Comparison of ENCODE assay signal across 12 cellular contexts in the genomic region with DNA sequence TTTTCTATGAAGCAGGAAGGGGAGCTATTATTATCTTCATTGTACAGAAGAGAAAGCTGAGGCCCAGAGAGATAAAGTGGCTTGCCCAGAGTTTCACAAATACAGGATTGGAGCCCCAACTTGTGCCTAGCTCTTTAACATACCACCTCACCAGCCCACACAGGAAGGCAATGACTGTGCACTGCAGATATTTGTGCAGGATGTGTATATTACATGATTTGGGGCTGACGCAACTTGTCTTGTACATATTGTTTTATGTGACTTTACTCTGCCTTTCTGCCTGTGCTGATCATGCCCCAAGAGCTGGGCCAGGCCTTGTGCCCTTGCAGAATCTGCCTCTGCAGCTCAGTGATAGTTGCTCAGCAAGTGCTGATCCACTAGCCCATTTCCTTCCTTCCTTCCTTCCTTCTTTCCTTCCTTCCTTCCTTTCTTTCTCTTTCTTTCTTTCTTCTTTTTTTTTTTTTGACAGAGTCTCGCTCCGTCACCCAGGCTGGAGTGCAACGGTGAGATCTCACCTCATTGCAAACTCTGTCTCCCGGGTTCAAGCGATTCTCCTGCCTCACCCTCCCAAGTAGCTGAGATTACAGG.
DNase-seq lines count a peak whose midpoint lies in the region; ATAC-seq and TF ChIP-seq lines count a peak whose summit lies in the region.
"Had no signal": no experiment of that assay in that cellular context is flagged by ENCODE, and none has a peak within 500 bp of the region (broad histone marks: within the 10 kb centered on the region; RNA-seq: fewer than 3 reads in every experiment).

No MANE protein-coding gene starts in this region.

- no peak overlapping the region for H3K4me3 Mint-ChIP-seq in activated naive CD4-positive, alpha-beta T cell treated with anti-CD3 and anti-CD28 coated beads for 36 hours
- H3K4me3 Mint-ChIP-seq in activated naive CD4-positive, alpha-beta T cell treated with anti-CD3 and anti-CD28 coated beads, Interleukin-2, amount 10 ng/mL, durations not matched to agents 7 days and 5 days, result no peak overlapping the region
- H3K4me3 Mint-ChIP-seq in T-helper 2 cell treated with Interferon-gamma antibody and Interleukin-4, amounts not matched to agents 5 μg/mL and 100 μg/mL, for 36 hours, result no peak overlapping the region
- H3K4me3 Mint-ChIP-seq: CD4-positive, alpha-beta T cell had no signal

- TF ChIP-seq CTCF in upper lobe of right lung (IDR thresholded peaks at IDR 0.05) (no peak), upper lobe of left lung (IDR thresholded peaks at IDR 0.05) (no peak)

- H3K36me3 ChIP-seq in upper lobe of right lung (no peaks in the 10 kb centered on the region), upper lobe of left lung (no peaks in the 10 kb centered on the region)

- TF ChIP-seq POLR2A in upper lobe of left lung (IDR thresholded peaks at IDR 0.05), result no peak

- intact Hi-C loops in activated naive CD4-positive, alpha-beta T cell treated with anti-CD3 and anti-CD28 coated beads for 36 hours (cut with micrococcal nuclease), result loop anchor here (1.0 kb wide), 2 partner anchors 10 to 43 kb away; no protein-coding TSS in a partner anchor
- intact Hi-C loops in upper lobe of right lung (cut with DNase I), result no loop called here

- peak; percentile 68 for DNase-seq in activated naive CD4-positive, alpha-beta T cell treated with anti-CD3 and anti-CD28 coated beads for 36 hours
- DNase-seq in activated naive CD4-positive, alpha-beta T cell treated with anti-CD3 and anti-CD28 coated beads, Interleukin-2, amount 10 ng/mL, durations not matched to agents 7 days and 5 days, result no peak
- DNase-seq in T-helper 2 cell treated with Interferon-gamma antibody and Interleukin-4, amounts not matched to agents 5 μg/mL and 100 μg/mL, for 36 hours (ENCODE audit: low spot score), result peak; percentile 60
- no peak for DNase-seq in upper lobe of right lung
- no peak for DNase-seq in SHP77 treated with DMSO at 0.1 percent for 48 hours (lab: John Stamatoyannopoulos, UW)
- no peak for DNase-seq in upper lobe of left lung
- DNase-seq: CD4-positive, alpha-beta T cell; kidney glomerular epithelial cell; NCI-H1105 treated with DMSO at 0.1 percent for 48 hours; posterior cingulate gyrus had no signal

- TF ChIP-seq EP300 in upper lobe of left lung (IDR thresholded peaks at IDR 0.05), result peak in 1 of 4 donors; percentile 5

- H3K4me1 Mint-ChIP-seq in activated naive CD4-positive, alpha-beta T cell treated with anti-CD3 and anti-CD28 coated beads for 36 hours (ENCODE audit: low read depth), result peaks cover 29% of the 10 kb centered on the region
- H3K4me1 Mint-ChIP-seq in activated naive CD4-positive, alpha-beta T cell treated with anti-CD3 and anti-CD28 coated beads, Interleukin-2, amount 10 ng/mL, durations not matched to agents 7 days and 5 days, result peaks cover 2% of the 10 kb centered on the region
- peaks cover 14% of the 10 kb centered on the region for H3K4me1 Mint-ChIP-seq in T-helper 2 cell treated with Interferon-gamma antibody and Interleukin-4, amounts not matched to agents 5 μg/mL and 100 μg/mL, for 36 hours (ENCODE audit: low read depth)

- peak overlapping the region; percentile 88 for H3K27ac Mint-ChIP-seq in activated naive CD4-positive, alpha-beta T cell treated with anti-CD3 and anti-CD28 coated beads for 36 hours
- no peak overlapping the region for H3K27ac Mint-ChIP-seq in activated naive CD4-positive, alpha-beta T cell treated with anti-CD3 and anti-CD28 coated beads, Interleukin-2, amount 10 ng/mL, durations not matched to agents 7 days and 5 days
- no peak overlapping the region for H3K27ac Mint-ChIP-seq in T-helper 2 cell treated with Interferon-gamma antibody and Interleukin-4, amounts not matched to agents 5 μg/mL and 100 μg/mL, for 36 hours
- H3K27ac Mint-ChIP-seq: CD4-positive, alpha-beta T cell had no signal

- no peaks in the 10 kb centered on the region for H3K27me3 ChIP-seq in upper lobe of right lung
- H3K27me3 ChIP-seq in upper lobe of left lung, result no peaks in the 10 kb centered on the region

- WGBS in upper lobe of left lung, 2 donors, result 65 to 82% methylated on average over 6 of the region's 6 CpGs

- no peaks in the 10 kb centered on the region for H3K36me3 Mint-ChIP-seq in activated naive CD4-positive, alpha-beta T cell treated with anti-CD3 and anti-CD28 coated beads for 36 hours (ENCODE audit: low read depth)
- no peaks in the 10 kb centered on the region for H3K36me3 Mint-ChIP-seq in activated naive CD4-positive, alpha-beta T cell treated with anti-CD3 and anti-CD28 coated beads, Interleukin-2, amount 10 ng/mL, durations not matched to agents 7 days and 5 days
- H3K36me3 Mint-ChIP-seq in T-helper 2 cell treated with Interferon-gamma antibody and Interleukin-4, amounts not matched to agents 5 μg/mL and 100 μg/mL, for 36 hours (ENCODE audit: low read depth), result no peaks in the 10 kb centered on the region

- H3K9me3 ChIP-seq in upper lobe of right lung (no peaks in the 10 kb centered on the region), upper lobe of left lung (no peaks in the 10 kb centered on the region)

- no peaks in the 10 kb centered on the region for H3K9me3 Mint-ChIP-seq in activated naive CD4-positive, alpha-beta T cell treated with anti-CD3 and anti-CD28 coated beads for 36 hours
- H3K9me3 Mint-ChIP-seq in activated naive CD4-positive, alpha-beta T cell treated with anti-CD3 and anti-CD28 coated beads, Interleukin-2, amount 10 ng/mL, durations not matched to agents 7 days and 5 days, result no peaks in the 10 kb centered on the region
- H3K9me3 Mint-ChIP-seq in T-helper 2 cell treated with Interferon-gamma antibody and Interleukin-4, amounts not matched to agents 5 μg/mL and 100 μg/mL, for 36 hours, result no peaks in the 10 kb centered on the region
- H3K9me3 Mint-ChIP-seq: CD4-positive, alpha-beta T cell had no signal

- no peak overlapping the region for H3K27ac ChIP-seq in upper lobe of right lung
- no peak overlapping the region for H3K27ac ChIP-seq in upper lobe of left lung

- H3K4me3 ChIP-seq in upper lobe of right lung (no peak overlapping the region), upper lobe of left lung (no peak overlapping the region)

- H3K4me1 ChIP-seq in upper lobe of right lung (no peaks in the 10 kb centered on the region), upper lobe of left lung (peaks cover 0 to 7% (median under 1%) of the 10 kb centered on the region in 4 donors)

- CTCF ChIA-PET in activated naive CD4-positive, alpha-beta T cell treated with anti-CD3 and anti-CD28 coated beads for 36 hours (lab: Charles Lee), result interaction anchor here (0.6 kb wide), 1 partner anchor 15 kb away, joined by 4 read pairs; no protein-coding TSS in a partner anchor
- CTCF ChIA-PET in activated naive CD4-positive, alpha-beta T cell treated with anti-CD3 and anti-CD28 coated beads, Interleukin-2, amount 10 ng/mL, durations not matched to agents 7 days and 5 days (lab: Charles Lee), result interaction anchor here (0.7 kb wide), 1 partner anchor 28 kb away, joined by 3 read pairs; no protein-coding TSS in a partner anchor

- ATAC-seq in esophagus mucosa (peak; percentile 34), upper lobe of right lung (peak; percentile 46), GM19324 (IDR thresholded peaks at IDR 0.05; ENCODE audit: low FRiP score, unreplicated experiment) (no peak), upper lobe of left lung (ENCODE audit: low FRiP score in 2 of 2) (no peak)

- peaks cover 11% of the 10 kb centered on the region for H3K27me3 Mint-ChIP-seq in activated naive CD4-positive, alpha-beta T cell treated with anti-CD3 and anti-CD28 coated beads for 36 hours (ENCODE audit: low read depth)
- H3K27me3 Mint-ChIP-seq in activated naive CD4-positive, alpha-beta T cell treated with anti-CD3 and anti-CD28 coated beads, Interleukin-2, amount 10 ng/mL, durations not matched to agents 7 days and 5 days, result peaks cover 21% of the 10 kb centered on the region
- peaks cover 8% of the 10 kb centered on the region for H3K27me3 Mint-ChIP-seq in T-helper 2 cell treated with Interferon-gamma antibody and Interleukin-4, amounts not matched to agents 5 μg/mL and 100 μg/mL, for 36 hours (ENCODE audit: low read depth)

Comparison
In these comparisons a context has a peak if more than half of its experiments do, and no peak if none do; other contexts are left out.
1. DNase-seq: peak in activated naive CD4-positive, alpha-beta T cell treated with anti-CD3 and anti-CD28 coated beads for 36 hours (single experiment) and T-helper 2 cell treated with Interferon-gamma antibody and Interleukin-4, amounts not matched to agents 5 μg/mL and 100 μg/mL, for 36 hours (single experiment); none in activated naive CD4-positive, alpha-beta T cell treated with anti-CD3 and anti-CD28 coated beads, Interleukin-2, amount 10 ng/mL, durations not matched to agents 7 days and 5 days (single experiment), upper lobe of right lung (single experiment), SHP77 treated with DMSO at 0.1 percent for 48 hours (single experiment) and upper lobe of left lung (0 of 2).
2. ATAC-seq: peak in esophagus mucosa (single experiment) and upper lobe of right lung (single experiment); none in GM19324 (single experiment) and upper lobe of left lung (0 of 2).